ENCODE assay signal across 10 cellular contexts in genomic region chr17:38728290-38728831, GRCh38. TPM values are rescaled to one million over a fixed set of nuclear protein-coding genes. Genes with fewer than 3 reads are reported as not detected.
A peak's percentile ranks its signal among the peaks of the same experiment; 100 is the strongest.
DNase-seq lines count a peak whose midpoint lies in the region; ATAC-seq and TF ChIP-seq lines count a peak whose summit lies in the region.
"Had no signal": no experiment of that assay in that cellular context is flagged by ENCODE, and none has a peak within 500 bp of the region (broad histone marks: within the 10 kb centered on the region; RNA-seq: fewer than 3 reads in every experiment).

No MANE protein-coding gene starts in this region.

- no peak for ATAC-seq in aorta (ENCODE audit: low FRiP score)

- intact Hi-C loops in aorta (cut with DNase I): loop anchor here in 1 of 2 donors (2.0 kb wide), 1 partner anchor 22 kb away; no protein-coding TSS in a partner anchor
- intact Hi-C loops in dorsolateral prefrontal cortex (cut with DNase I): no loop called here

- no peaks in the 10 kb centered on the region for H3K36me3 ChIP-seq in aorta (ENCODE audit: control insufficient read depth in 1 of 2, insufficient read depth in 2 of 2, low read length in 1 of 2)

- H3K27me3 Mint-ChIP-seq in brain: peaks cover 5% of the 10 kb centered on the region

- H3K4me3 ChIP-seq in aorta (ENCODE audit: low read length in 2 of 2) (no peak overlapping the region), dorsolateral prefrontal cortex (no peak overlapping the region)
- H3K4me3 ChIP-seq: testis had no signal

- no peaks in the 10 kb centered on the region for H3K9me3 ChIP-seq in aorta (ENCODE audit: control insufficient read depth, low read length)
- H3K9me3 ChIP-seq: testis had no signal

- peaks cover 41% of the 10 kb centered on the region for H3K4me1 Mint-ChIP-seq in brain

- peaks cover 0 to 3% (median 0%) of the 10 kb centered on the region in 5 experiments for H3K9me3 Mint-ChIP-seq in brain

- DNase-seq in GM19240 (ENCODE audit: insufficient read length, low spot score): peak; percentile 45
- peak; percentile 50 to 52 for DNase-seq in stimulated activated CD8-positive, alpha-beta memory T cell treated with anti-CD3 and anti-CD28 coated beads, Interleukin-4, amount 100 ng/mL, for 1 hour (ENCODE audit: low read depth in 2 of 2, low spot score in 1 of 2)
- no peak for DNase-seq in NCI-H2081 treated with DMSO at 0.1 percent for 48 hours (lab: John Stamatoyannopoulos, UW)
- DNase-seq in aorta: no peak
- DNase-seq in SHP77 treated with DMSO at 0.1 percent for 48 hours (lab: John Stamatoyannopoulos, UW): no peak
- DNase-seq in dorsolateral prefrontal cortex: no peak
- DNase-seq: midbrain, testis had no signal

- peak overlapping the region in 4 of 5 experiments; percentile 27 to 76 (median 54) for H3K4me3 Mint-ChIP-seq in brain

- peak overlapping the region; percentile 91; the same call in 1 of the 2 replicates for H3K27ac ChIP-seq in VCaP
- no peak overlapping the region for H3K27ac ChIP-seq in aorta (ENCODE audit: low read depth in 1 of 2, low read length in 2 of 2)
- peak overlapping the region in 26 of 59 donors; percentile 7 to 97 (median 92) for H3K27ac ChIP-seq in dorsolateral prefrontal cortex
- H3K27ac ChIP-seq: testis had no signal

- no peaks in the 10 kb centered on the region for H3K4me1 ChIP-seq in aorta (ENCODE audit: control insufficient read depth in 1 of 2, insufficient read depth in 2 of 2, low read length in 2 of 2)

- H3K27me3 ChIP-seq in aorta (ENCODE audit: control insufficient read depth in 1 of 2, insufficient read depth in 2 of 2, low read length in 1 of 2): no peaks in the 10 kb centered on the region
- H3K27me3 ChIP-seq in dorsolateral prefrontal cortex: no peaks in the 10 kb centered on the region
- H3K27me3 ChIP-seq: testis had no signal

- TF ChIP-seq CTCF in VCaP (conservative IDR thresholded peaks at IDR 0.05) (no peak), brain (conservative IDR thresholded peaks at IDR 0.05) (no peak), dorsolateral prefrontal cortex (IDR thresholded peaks at IDR 0.05 in 54 of 56, conservative IDR thresholded peaks at IDR 0.05 in 2 of 56; ENCODE audit: low read depth in 1 of 56, partially characterized antibody in 56 of 56) (no peak)

- 77 to 80% methylated on average over 8 of the region's 8 CpGs for WGBS in aorta, 2 donors

- H3K36me3 Mint-ChIP-seq in brain: peaks cover 4% of the 10 kb centered on the region

- H3K27ac Mint-ChIP-seq in brain: peak overlapping the region in 3 of 5 experiments; percentile 2 to 78 (median 39)

RNA-seq across cellular contexts. Expression of gene CISD3, which starts 1.8 kb away (rescaled TPM):
- polyA plus RNA-seq in brain (ENCODE audit: insufficient read depth, low read depth, low replicate concordance) (38.7 TPM), aorta (10 to 100 TPM; 42.4 to 59.0 TPM)
- total RNA-seq in aorta (10 to 100 TPM; 18.3 to 18.8 TPM), dorsolateral prefrontal cortex (10 to 100 TPM; 15.5 to 38.5 (median 25.9) TPM)

RNA-seq across cellular contexts. Expression of gene PCGF2, which starts 19.8 kb away (rescaled TPM):
- polyA plus RNA-seq in brain (ENCODE audit: insufficient read depth, low read depth, low replicate concordance) (88.3 TPM), aorta (10 to 100 TPM; 32.8 to 33.2 TPM)
- total RNA-seq in aorta (10 to 100 TPM; 61.4 to 75.5 TPM), dorsolateral prefrontal cortex (10 to 100 TPM; 13.0 to 46.2 (median 27.2) TPM)

RNA-seq across cellular contexts. Expression of gene MLLT6, which starts 23.3 kb away (rescaled TPM):
- polyA plus RNA-seq in brain (ENCODE audit: insufficient read depth, low read depth, low replicate concordance) (50.9 TPM), aorta (10 to 100 TPM; 28.7 to 70.1 TPM)
- total RNA-seq in aorta (100 to 1,000 TPM; 124 to 195 TPM), dorsolateral prefrontal cortex (100 to 1,000 TPM; 118 to 242 (median 168) TPM)

RNA-seq across cellular contexts. Expression of gene PSMB3, which starts 24.2 kb away (rescaled TPM):
- polyA plus RNA-seq in brain (ENCODE audit: insufficient read depth, low read depth, low replicate concordance) (278 TPM), aorta (100 to 1,000 TPM; 164 to 183 TPM)
- total RNA-seq in aorta (100 to 1,000 TPM in 1 of 2 donors, 10 to 100 TPM in 1; 99.9 to 109 TPM), dorsolateral prefrontal cortex (100 to 1,000 TPM in 80 of 120 experiments, 10 to 100 TPM in 40; 55.5 to 145 (median 107) TPM)

RNA-seq across cellular contexts. Expression of gene EPOP, which starts 53.6 kb away (rescaled TPM):
- 8.8 TPM for polyA plus RNA-seq in brain (ENCODE audit: insufficient read depth, low read depth, low replicate concordance)
- 1 to 10 TPM; 1.3 to 1.5 TPM for total RNA-seq in aorta
- under 1 TPM in 1 of 2 donors, not detected in 1; 0.64 TPM for polyA plus RNA-seq in aorta
- 10 to 100 TPM in 105 of 120 experiments, 1 to 10 TPM in 15; 4.4 to 32.8 (median 13.7) TPM for total RNA-seq in dorsolateral prefrontal cortex

Comparison
In these comparisons a context has a peak if more than half of its experiments do, and no peak if none do; other contexts are left out.
1. DNase-seq: peak in GM19240 (single experiment) and stimulated activated CD8-positive, alpha-beta memory T cell treated with anti-CD3 and anti-CD28 coated beads, Interleukin-4, amount 100 ng/mL, for 1 hour (2 of 2); none in NCI-H2081 treated with DMSO at 0.1 percent for 48 hours (single experiment), aorta (0 of 2), SHP77 treated with DMSO at 0.1 percent for 48 hours (single experiment) and dorsolateral prefrontal cortex (0 of 10).